ENCODE assay signal across 25 cellular contexts in the genomic region with DNA sequence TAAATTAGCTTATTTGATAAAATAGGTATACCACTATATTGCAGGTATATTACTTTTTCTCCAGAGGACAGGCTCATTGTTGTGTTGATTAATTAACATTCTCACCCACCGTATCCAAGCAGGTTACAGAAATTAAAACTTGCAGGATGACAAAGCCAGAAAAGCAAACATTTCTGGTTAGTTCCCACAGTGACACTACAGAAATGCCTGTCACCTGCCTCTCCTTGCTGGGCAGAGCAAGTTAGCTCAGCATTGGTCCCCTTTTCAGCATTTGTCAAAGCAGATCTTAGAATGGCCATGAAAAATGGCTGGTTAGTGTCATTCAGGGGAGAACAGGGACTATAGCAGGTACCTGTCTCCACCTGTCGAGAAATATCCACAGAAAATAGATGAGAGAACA. TPM values are rescaled to one million over a fixed set of nuclear protein-coding genes. Genes with fewer than 3 reads are reported as not detected.
"Had no signal": no experiment of that assay in that cellular context is flagged by ENCODE, and none has a peak within 500 bp of the region (broad histone marks: within the 10 kb centered on the region; RNA-seq: fewer than 3 reads in every experiment).

No MANE protein-coding gene starts in this region.

- H3K9me3 ChIP-seq: MG63, SJSA1 had no signal

- H3K27me3 ChIP-seq: MG63, SJSA1 had no signal

- H3K36me3 ChIP-seq: MG63, SJSA1 had no signal

- ATAC-seq: HepG2 had no signal

- FAIRE-seq: HepG2, RCC 7860 had no signal

- DNase-seq: IMR-90, Karpas-422, KG1, MG63, NCI-H1092, NCI-H1105 treated with DMSO at 0.1 percent for 48 hours, NCI-H1436 treated with DMSO at 0.1 percent for 48 hours, NCI-H187, NCI-H2029, NCI-H2081 treated with DMSO at 0.1 percent for 48 hours, NCI-H2171, NCI-H226, NCI-H446, NCI-H510A, NCI-H526, NCI-H748 treated with DMSO at 0.1 percent for 48 hours, Right ventricle myocardium superior, RPMI8226, SIG-M5 had no signal

- H3K4me3 ChIP-seq: MG63, SJSA1, SK-N-MC had no signal

- H3K27ac ChIP-seq: SJSA1, SK-N-MC had no signal

- H3K4me1 ChIP-seq: SJSA1 had no signal

RNA-seq across cellular contexts. Expression of gene RMST, which starts 38.8 kb away (rescaled TPM):
- total RNA-seq: HT1080; IMR-90; SJSA1; T-helper 1 cell treated with Interleukin-12 subunit alpha and Interleukin-12 subunit beta and Interleukin-4 antibody, amounts not matched to agents 30 ng/mL and 1 ng/mL, for 36 hours had no signal
- polyA plus RNA-seq: IMR-90 had no signal
